In the genomic region with DNA sequence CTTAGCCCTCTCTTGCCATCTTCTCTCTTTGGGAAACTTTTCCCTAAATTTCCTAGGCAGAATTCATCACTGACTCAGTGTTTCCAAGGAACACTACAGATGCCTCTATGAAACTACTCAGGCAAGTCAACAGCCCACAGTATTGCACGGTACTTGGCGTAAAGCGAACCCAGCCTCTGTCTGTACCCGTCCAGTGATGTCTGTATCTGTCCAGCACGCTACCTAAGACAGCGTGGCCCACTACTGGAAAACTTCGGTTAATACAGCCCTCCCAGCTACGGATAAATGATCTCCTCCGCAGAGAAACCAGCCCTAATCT, we compare ENCODE assay signal across 8 cellular contexts. TPM values are rescaled to one million over a fixed set of nuclear protein-coding genes. Genes with fewer than 3 reads are reported as not detected.
DNase-seq lines count a peak whose midpoint lies in the region; ATAC-seq and TF ChIP-seq lines count a peak whose summit lies in the region.

No MANE protein-coding gene starts in this region.

- no peaks in the 10 kb centered on the region for H3K27me3 Mint-ChIP-seq in Caco-2 (ENCODE audit: insufficient read depth, unreplicated experiment)

- WGBS in mesenchymal stem cell, result 2% methylated on average over 9 of the region's 9 CpGs

- no peak overlapping the region for H2BK15ac ChIP-seq in mesenchymal stem cell (ENCODE audit: low read depth, poor library complexity, severe bottlenecking)

- H3K4me1 ChIP-seq in Caco-2 (0 out of 2 replicates have a peak, but pooled peaks cover 4% of the 10 kb centered on the region), MM.1S (ENCODE audit: low read length) (peaks cover 8% of the 10 kb centered on the region; the same call in 1 of the 2 replicates), mesenchymal stem cell (ENCODE audit: control insufficient read depth, insufficient read depth, low read depth, low read length) (peaks cover 13% of the 10 kb centered on the region), vagina (peaks cover 31% of the 10 kb centered on the region)

- H3K27ac ChIP-seq in MM.1S (ENCODE audit: low read length) (peak overlapping the region; percentile 16; the same call in 1 of the 2 replicates), cingulate gyrus (ENCODE audit: low read depth, low read length) (peak overlapping the region; percentile 67), mesenchymal stem cell (ENCODE audit: low read length, poor library complexity, severe bottlenecking) (peak overlapping the region; percentile 48), vagina (peak overlapping the region; percentile 77)

- H2BK5ac ChIP-seq in mesenchymal stem cell (ENCODE audit: low read depth, low read length, poor library complexity, severe bottlenecking), result no peak overlapping the region

- H3F3A ChIP-seq in MM.1S (ENCODE audit: insufficient read depth, low read length), result no peaks in the 10 kb centered on the region

- H3K36me3 Mint-ChIP-seq in Caco-2 (ENCODE audit: insufficient read depth, unreplicated experiment), result peaks cover 7% of the 10 kb centered on the region

- no peak overlapping the region for H4K91ac ChIP-seq in mesenchymal stem cell (ENCODE audit: low read length)

- H3K4me3 ChIP-seq in Caco-2 (ENCODE audit: low read depth, low read length) (peak overlapping the region; percentile 86), MM.1S (ENCODE audit: low read length) (peak overlapping the region; percentile 81), mesenchymal stem cell (ENCODE audit: insufficient read depth in 1 of 2, low read depth in 1 of 2, low read length in 2 of 2) (peak overlapping the region; percentile 91 to 98), vagina (peak overlapping the region; percentile 57 to 87)

- no peak overlapping the region for H2BK120ac ChIP-seq in mesenchymal stem cell (ENCODE audit: low read depth, low read length)

- H3K18ac ChIP-seq in mesenchymal stem cell (ENCODE audit: low read depth in 1 of 2, low read length in 2 of 2), result peak overlapping the region in 1 of 2 experiments; percentile 56

- H2AFZ ChIP-seq in MM.1S (ENCODE audit: low read length), result peak overlapping the region; percentile 59
- peak overlapping the region; percentile 65 for H2AFZ ChIP-seq in mesenchymal stem cell (ENCODE audit: low read depth, low read length)

- no peaks in the 10 kb centered on the region for H4K20me1 ChIP-seq in MM.1S (ENCODE audit: insufficient read depth, low read length)

- no peak overlapping the region for H2BK12ac ChIP-seq in mesenchymal stem cell (ENCODE audit: low read length in 2 of 2)

- TF ChIP-seq POLR2A in vagina (IDR thresholded peaks at IDR 0.05), result no peak

- no peaks in the 10 kb centered on the region for H3K4me1 Mint-ChIP-seq in Caco-2 (ENCODE audit: low read depth, unreplicated experiment)

- peak overlapping the region; percentile 76 for H3K4me2 ChIP-seq in MM.1S (ENCODE audit: low read depth, low read length)
- peak overlapping the region; percentile 88 for H3K4me2 ChIP-seq in mesenchymal stem cell (ENCODE audit: low read length, poor library complexity, severe bottlenecking)

- CTCF ChIA-PET in Caco-2 (lab: Charles Lee), result interaction anchor here (0.6 to 1.3 kb wide), 6 partner anchors 104 to 538 kb away, joined by 3 to 9 read pairs (median 4); a partner anchor contains a TSS

- H3K27ac Mint-ChIP-seq in Caco-2 (ENCODE audit: unreplicated experiment), result peak overlapping the region; percentile 98

- H3K9me3 ChIP-seq in Caco-2, result no peaks in the 10 kb centered on the region
- no peaks in the 10 kb centered on the region for H3K9me3 ChIP-seq in MM.1S (replicated peaks; ENCODE audit: insufficient read depth, low read length)
- no peaks in the 10 kb centered on the region for H3K9me3 ChIP-seq in mesenchymal stem cell (ENCODE audit: control insufficient read depth, low read length)
- H3K9me3 ChIP-seq in vagina, result no peaks in the 10 kb centered on the region

- H3K79me2 ChIP-seq in MM.1S (ENCODE audit: low read length), result peaks cover 28% of the 10 kb centered on the region

- H3K9ac ChIP-seq in MM.1S (ENCODE audit: low read length) (peak overlapping the region; percentile 78), mesenchymal stem cell (ENCODE audit: low read length) (peak overlapping the region; percentile 98)

- TF ChIP-seq CTCF in Caco-2 (IDR thresholded peaks at IDR 0.05; ENCODE audit: insufficient read depth in 1 of 2, low read depth in 1 of 2, low read length in 1 of 2, severe bottlenecking in 1 of 2, unreplicated experiment in 1 of 2) (no peak), MM.1S (IDR thresholded peaks at IDR 0.05; ENCODE audit: low read length) (no peak), vagina (IDR thresholded peaks at IDR 0.05) (no peak)

- H3K36me3 ChIP-seq in Caco-2 (ENCODE audit: control insufficient read depth, insufficient read depth, low read length), result no peaks in the 10 kb centered on the region
- H3K36me3 ChIP-seq in MM.1S (replicated peaks; ENCODE audit: insufficient read depth, low read length), result no peaks in the 10 kb centered on the region
- H3K36me3 ChIP-seq in mesenchymal stem cell (ENCODE audit: control insufficient read depth in 1 of 2, insufficient read depth in 2 of 2, low read depth in 1 of 2, low read length in 2 of 2), result peaks cover 3 to 18% of the 10 kb centered on the region in 2 experiments
- H3K36me3 ChIP-seq in vagina, result peaks cover 0 to 3% of the 10 kb centered on the region in 2 donors

- H3K79me1 ChIP-seq in mesenchymal stem cell (replicated peaks; ENCODE audit: low read length, poor library complexity, severe bottlenecking), result peaks cover 17% of the 10 kb centered on the region

- no peak overlapping the region for H3K23ac ChIP-seq in mesenchymal stem cell (ENCODE audit: low read length in 2 of 2)

- H3K27me3 ChIP-seq in Caco-2 (replicated peaks; ENCODE audit: control insufficient read depth, insufficient read depth, low read length), result no peaks in the 10 kb centered on the region
- peaks cover 4% of the 10 kb centered on the region; the same call in 1 of the 2 replicates for H3K27me3 ChIP-seq in MM.1S (replicated peaks; ENCODE audit: insufficient read depth, low read length)
- H3K27me3 ChIP-seq in mesenchymal stem cell (ENCODE audit: control insufficient read depth in 1 of 2, insufficient read depth in 1 of 2, low read length in 2 of 2), result no peaks in the 10 kb centered on the region
- no peaks in the 10 kb centered on the region for H3K27me3 ChIP-seq in vagina

- no peak for DNase-seq in Caco-2
- peak; percentile 14 for DNase-seq in MM.1S
- DNase-seq in mesenchymal stem cell, result peak; percentile 69
- no peak for DNase-seq in vagina (ENCODE audit: extremely low spot score in 2 of 2)
- DNase-seq in EL, result no peak
- no peak for DNase-seq in putamen (ENCODE audit: low spot score)

- BruUV-seq in Caco-2 (replicated peaks; lab: Mats Ljungman, UMichigan), result TSS peak; percentile 75

- POLR2A ChIA-PET in Caco-2 (lab: Charles Lee), result interaction anchor here (0.6 to 1.3 kb wide), 6 partner anchors 12 to 266 kb away, joined by 3 to 11 read pairs (median 4); a partner anchor contains a TSS

- no peaks in the 10 kb centered on the region for H3K9me2 ChIP-seq in MM.1S (replicated peaks; ENCODE audit: insufficient read depth, low read length)

- peak overlapping the region; percentile 96 for H4K8ac ChIP-seq in mesenchymal stem cell (ENCODE audit: low read length)

- no peak overlapping the region for H3K14ac ChIP-seq in mesenchymal stem cell (ENCODE audit: low read length in 2 of 2)

- peak overlapping the region; percentile 100 for H3K4me3 Mint-ChIP-seq in Caco-2 (ENCODE audit: unreplicated experiment)

- intact Hi-C loops in Caco-2 (cut with micrococcal nuclease; ENCODE audit: unreplicated experiment), result no loop called here
- intact Hi-C loops in vagina (cut with DNase I), result no loop called here

- H3K9me3 Mint-ChIP-seq in Caco-2 (ENCODE audit: unreplicated experiment), result no peaks in the 10 kb centered on the region

- peak; percentile 13 for ATAC-seq in GM21737 (IDR thresholded peaks at IDR 0.05; ENCODE audit: unreplicated experiment)

- peak overlapping the region; percentile 26 for H2AK5ac ChIP-seq in mesenchymal stem cell (ENCODE audit: low read length, severe bottlenecking)

- H3K4ac ChIP-seq in mesenchymal stem cell (ENCODE audit: low read depth in 1 of 2, low read length in 2 of 2), result peak overlapping the region in 1 of 2 experiments; percentile 64

RNA-seq across cellular contexts. Expression of a gene that starts 0.5 kb away (rescaled TPM):
- total RNA-seq in Caco-2 (2022) (45.7 and 51.5 TPM in 2 replicates), vagina (54.3 TPM)
- 29.0 TPM for polyA plus RNA-seq in mesenchymal stem cell (2013, experiment 1 of 2)
- 29.2 TPM for polyA plus RNA-seq in mesenchymal stem cell (2013, experiment 2 of 2)

RNA-seq across cellular contexts. Expression of a gene that starts 34.6 kb away (rescaled TPM):
- total RNA-seq in Caco-2 (2022) (0.91 and 1.1 TPM in 2 replicates), vagina (26.5 TPM)
- polyA plus RNA-seq in mesenchymal stem cell (2013, experiment 1 of 2), result 0.12 TPM
- 0.05 TPM for polyA plus RNA-seq in mesenchymal stem cell (2013, experiment 2 of 2)

RNA-seq across cellular contexts. Expression of a gene that starts 41.2 kb away (rescaled TPM):
- total RNA-seq in Caco-2 (2022) (113 and 116 TPM in 2 replicates), vagina (not detected)
- not detected for polyA plus RNA-seq in mesenchymal stem cell (2013, experiment 1 of 2)
- polyA plus RNA-seq in mesenchymal stem cell (2013, experiment 2 of 2), result not detected

Comparison
In these comparisons a context has a peak if more than half of its experiments do, and no peak if none do; other contexts are left out.
1. DNase-seq: peak in MM.1S (single experiment) and mesenchymal stem cell (single experiment); none in Caco-2 (0 of 2), vagina (0 of 2), EL (single experiment) and putamen (single experiment).
2. H3K27ac ChIP-seq: peak in every context shown above with its lines; median percentile 77 in vagina; 67 in cingulate gyrus; 48 in mesenchymal stem cell; 16 in MM.1S.
3. RNA of a gene that starts 34.6 kb away (total RNA-seq): 26.5 TPM in vagina (single experiment); 0.91 to 1.1 TPM in Caco-2; every median in the first group is over 10 times any median in the second.
4. RNA of a gene that starts 41.2 kb away (total RNA-seq): 113 to 116 TPM in Caco-2; not detected in vagina (single experiment); every median in the first group is over 10 times any median in the second.
5. Peak in every context shown above with its lines, with median percentiles within 50 percentile points of each other: H3K4me3 ChIP-seq.